In genomic region chr10:78948616-78949015, GRCh38 we compare ENCODE assay signal across 30 cellular contexts.
A peak's percentile ranks its signal among the peaks of the same experiment; 100 is the strongest.
DNase-seq lines count a peak whose midpoint lies in the region; FAIRE-seq and TF ChIP-seq lines count a peak whose summit lies in the region.
"Had no signal": no experiment of that assay in that cellular context is flagged by ENCODE, and none has a peak within 500 bp of the region (broad histone marks: within the 10 kb centered on the region; RNA-seq: fewer than 3 reads in every experiment).

No MANE protein-coding gene starts in this region.

- H3K9me3 ChIP-seq in H1 (ENCODE audit: insufficient read depth in 2 of 2, low read depth in 1 of 2, low read length in 1 of 2) (peaks cover 0 to under 1% of the 10 kb centered on the region in 2 experiments; a peak in 1 of 4 replicates), suprapubic skin (no peaks in the 10 kb centered on the region)
- H3K9me3 ChIP-seq: BLaER1, breast epithelium, heart left ventricle, psoas muscle, sigmoid colon, SK-N-SH had no signal

- no peak overlapping the region for H3K56ac ChIP-seq in H1 (replicated peaks; ENCODE audit: insufficient read length, low read depth, low read length)

- H2BK20ac ChIP-seq in H1 (ENCODE audit: low read length), result no peak overlapping the region

- no peak overlapping the region for H3K4ac ChIP-seq in H1 (replicated peaks; ENCODE audit: insufficient read length, low read depth, low read length)

- H3K4me2 ChIP-seq in H1 (ENCODE audit: insufficient read depth in 1 of 2, low read depth in 2 of 2, low read length in 2 of 2), result no peak overlapping the region
- H3K4me2 ChIP-seq: BLaER1, SK-N-SH had no signal

- TF ChIP-seq CTCF in H1 (IDR thresholded peaks at IDR 0.05; ENCODE audit: control extremely low read depth in 1 of 3, insufficient read depth in 1 of 3, low read depth in 1 of 3, low read length in 3 of 3) (no peak), suprapubic skin (IDR thresholded peaks at IDR 0.05) (no peak)

- no peak for FAIRE-seq in H1 (lab: Jason Lieb, UNC)
- FAIRE-seq: GM12891, H54, kidney had no signal

- no peak overlapping the region for H3K14ac ChIP-seq in H1 (ENCODE audit: insufficient read length)

- H2BK120ac ChIP-seq in H1 (replicated peaks; ENCODE audit: low read depth, low read length), result no peak overlapping the region

- no peaks in the 10 kb centered on the region; the same call in 1 of the 2 replicates for H3K79me1 ChIP-seq in H1 (ENCODE audit: low read depth, low read length)

- peaks cover 3% of the 10 kb centered on the region; the same call in 1 of the 2 replicates for H3K23me2 ChIP-seq in H1 (ENCODE audit: low read depth, low read length)

- TF ChIP-seq POLR2A in H1 (IDR thresholded peaks at IDR 0.05; ENCODE audit: control extremely low read depth in 1 of 2, low read depth in 2 of 2, low read length in 2 of 2) (no peak), suprapubic skin (IDR thresholded peaks at IDR 0.05) (no peak)

- POLR2A ChIA-PET in H1 (lab: Charles Lee; ENCODE audit: partially characterized antibody), result no interaction called here

- H3K79me2 ChIP-seq in H1 (ENCODE audit: control insufficient read depth in 1 of 2, insufficient read depth in 2 of 2, low read length in 2 of 2), result no peaks in the 10 kb centered on the region

- no peak overlapping the region for H3K23ac ChIP-seq in H1 (ENCODE audit: insufficient read length)

- H4K8ac ChIP-seq in H1 (ENCODE audit: extremely low read depth, insufficient read depth, low read length), result peak overlapping the region; percentile 59; the same call in 1 of the 2 replicates

- H3K36me3 ChIP-seq in H1 (ENCODE audit: control insufficient read depth in 2 of 4, insufficient read depth in 4 of 4, low read length in 3 of 4), result no peaks in the 10 kb centered on the region
- H3K36me3 ChIP-seq in suprapubic skin, result no peaks in the 10 kb centered on the region
- H3K36me3 ChIP-seq: BLaER1, breast epithelium, heart left ventricle, sigmoid colon had no signal

- H3K4me3 ChIP-seq in H1 (ENCODE audit: extremely low read depth in 1 of 4, insufficient read depth in 2 of 4, low read depth in 3 of 4, low read length in 4 of 4) (no peak overlapping the region), suprapubic skin (no peak overlapping the region)
- H3K4me3 ChIP-seq: BLaER1, breast epithelium, heart left ventricle, psoas muscle, sigmoid colon had no signal

- H3K9ac ChIP-seq in H1 (replicated peaks in 1 of 4; ENCODE audit: extremely low read depth in 1 of 4, low read depth in 3 of 4, low read length in 3 of 4), result no peak overlapping the region
- H3K9ac ChIP-seq: BLaER1, SK-N-SH had no signal

- 0 out of 2 replicates have a peak overlapping the region, but pooled peaks have one; percentile 8 for H2BK15ac ChIP-seq in H1 (ENCODE audit: low read length)

- H3K27me3 ChIP-seq in H1 (replicated peaks in 1 of 4; ENCODE audit: control insufficient read depth in 3 of 4, extremely low read depth in 1 of 4, insufficient read depth in 3 of 4, low read length in 3 of 4), result no peaks in the 10 kb centered on the region; a peak in 2 of 7 replicates
- no peaks in the 10 kb centered on the region for H3K27me3 ChIP-seq in suprapubic skin
- H3K27me3 ChIP-seq: breast epithelium, heart left ventricle, sigmoid colon had no signal

- WGBS in H1 (ENCODE audit: extremely low coverage in 1 of 2, insufficient coverage in 1 of 2, insufficient read length in 1 of 2, insufficient replicate concordance in 2 of 2, low coverage in 1 of 2, low lambda C conversion rate in 2 of 2, missing lambda C conversion rate in 1 of 2), 2 experiments, result 86% methylated on average over 6 of the region's 6 CpGs; no CpG with 5 or more reads in 1 of the 2 experiments
- WGBS in suprapubic skin, result 93% methylated on average over 2 of the region's 6 CpGs

- no peak overlapping the region for H4K5ac ChIP-seq in H1 (ENCODE audit: insufficient read length, low read depth, low read length)

- DNase-seq in NCI-H526 (lab: John Stamatoyannopoulos, UW), result peak; percentile 21 to 71
- DNase-seq in H1 (ENCODE audit: low read depth in 1 of 2, low spot score in 2 of 2), result no peak
- DNase-seq in iPS-NIHi11 (ENCODE audit: low spot score), result peak; percentile 63
- DNase-seq in suprapubic skin (ENCODE audit: low spot score in 2 of 2), result no peak
- DNase-seq in GF-D8 (lab: John Stamatoyannopoulos, UW), result no peak
- DNase-seq in NOMO-1 (lab: John Stamatoyannopoulos, UW; ENCODE audit: unreplicated experiment in 2 of 2), result no peak
- no peak for DNase-seq in activated CD4-positive, alpha-beta T cell treated with anti-CD3 and anti-CD28 coated beads, Interleukin-2, amount 50 U/mL, for 4 hours
- no peak for DNase-seq in stimulated activated CD4-positive, alpha-beta T cell treated with anti-CD3 and anti-CD28 coated beads, Interleukin-2, amount 100 ng/mL, for 24 hours
- DNase-seq: activated B cell treated with CpG ODN at 0.5 μM for 24 hours; activated CD4-positive, alpha-beta T cell treated with anti-CD3 and anti-CD28 coated beads, Interleukin-2, amount 50 U/mL, for 1 hour; activated effector memory CD4-positive, alpha-beta T cell treated with anti-CD3 and anti-CD28 coated beads, Interleukin-2, amount 50 U/mL, for 16 hours; activated naive CD8-positive, alpha-beta T cell treated with anti-CD3 and anti-CD28 coated beads for 36 hours; activated T-cell treated with anti-CD3 and anti-CD28 coated beads, Interleukin-2, amount 50 U/mL, for 24 hours; anterior cingulate cortex; foreskin fibroblast; heart left ventricle; kidney; natural killer cell; NCI-H2029; NCI-H226; NCI-H774; occipital lobe; psoas muscle; sigmoid colon; SK-N-SH; stimulated activated naive B cell treated with anti-CD40 and anti-IgM and Interleukin-4, amounts not matched to agents 10 μg/mL and 1 μg/mL and 100 μg/mL, for 72 hours had no signal

- H2AFZ ChIP-seq in H1 (ENCODE audit: low read length), result no peak overlapping the region

- H2AK5ac ChIP-seq in H1 (ENCODE audit: low read depth, low read length), result no peak overlapping the region

- no peaks in the 10 kb centered on the region for H4K20me1 ChIP-seq in H1 (replicated peaks in 1 of 2; ENCODE audit: control insufficient read depth in 1 of 2, insufficient read depth in 2 of 2, low read length in 2 of 2)

- no peak overlapping the region for H2BK12ac ChIP-seq in H1 (ENCODE audit: low read depth, low read length)

- TF ChIP-seq RAD21 in H1 (IDR thresholded peaks at IDR 0.05 in 1 of 2, conservative IDR thresholded peaks at IDR 0.05 in 1 of 2; ENCODE audit: low read depth in 2 of 2, low read length in 2 of 2), result no peak

- no peak overlapping the region for H4K91ac ChIP-seq in H1 (replicated peaks; ENCODE audit: insufficient read length, low read length)

- H3K18ac ChIP-seq in H1 (ENCODE audit: extremely low read depth, low read length), result no peak overlapping the region

- CTCF ChIA-PET in H1 (lab: Charles Lee; ENCODE audit: partially characterized antibody), result interaction anchor here (1.0 to 1.1 kb wide), 3 partner anchors 13 to 54 kb away, joined by 3 to 4 read pairs (median 3); no protein-coding TSS in a partner anchor

- H2BK5ac ChIP-seq in H1 (ENCODE audit: low read depth, low read length), result no peak overlapping the region

- H3K4me1 ChIP-seq in H1 (replicated peaks in 1 of 4; ENCODE audit: control insufficient read depth in 3 of 4, insufficient read depth in 4 of 4, low read length in 3 of 4), result peaks cover 0 to 8% (median 5%) of the 10 kb centered on the region in 4 experiments; a peak in 6 of 7 replicates
- peaks cover 74% of the 10 kb centered on the region for H3K4me1 ChIP-seq in suprapubic skin
- H3K4me1 ChIP-seq: psoas muscle had no signal

- no peak for TF ChIP-seq EP300 in H1 (IDR thresholded peaks at IDR 0.05; ENCODE audit: borderline replicate concordance in 1 of 2, low read depth in 2 of 2, low read length in 2 of 2)
- no peak for TF ChIP-seq EP300 in suprapubic skin (IDR thresholded peaks at IDR 0.05)

- H3K27ac ChIP-seq in H1 (ENCODE audit: low read depth, low read length) (no peak overlapping the region), suprapubic skin (peak overlapping the region; percentile 71)
- H3K27ac ChIP-seq: BLaER1, breast epithelium, heart left ventricle, psoas muscle, sigmoid colon had no signal

TF ChIP-seq in H1, 55 proteins besides CTCF, POLR2A, EP300 and RAD21 (continues in another document):
- TF ChIP-seq TCF12 (IDR thresholded peaks at IDR 0.05; ENCODE audit: low read depth, low read length) (no peak), KDM5A (IDR thresholded peaks at IDR 0.05; ENCODE audit: low read length) (no peak), BRCA1 (IDR thresholded peaks at IDR 0.05; ENCODE audit: low read depth, low read length) (no peak), CHD1 (IDR thresholded peaks at IDR 0.05; ENCODE audit: low read depth, low read length) (no peak), GABPA (IDR thresholded peaks at IDR 0.05; ENCODE audit: borderline replicate concordance, insufficient read depth, low read length) (no peak), SUZ12 (IDR thresholded peaks at IDR 0.05; ENCODE audit: low read length) (no peak), RBBP5 (IDR thresholded peaks at IDR 0.05; ENCODE audit: borderline replicate concordance, low read depth, low read length) (no peak), ATF2 (IDR thresholded peaks at IDR 0.05; ENCODE audit: low read length) (no peak), NANOG (IDR thresholded peaks at IDR 0.05; ENCODE audit: insufficient read depth, low read depth, low read length, poor library complexity, severe bottlenecking) (no peak), PHF8 (conservative IDR thresholded peaks at IDR 0.05; ENCODE audit: low read depth, low read length) (no peak)

Comparison
In these comparisons a context has a peak if more than half of its experiments do, and no peak if none do; other contexts are left out.
1. DNase-seq: peak in NCI-H526 (2 of 2) and iPS-NIHi11 (single experiment); none in H1 (0 of 2), suprapubic skin (0 of 2), GF-D8 (single experiment), NOMO-1 (0 of 2), activated CD4-positive, alpha-beta T cell treated with anti-CD3 and anti-CD28 coated beads, Interleukin-2, amount 50 U/mL, for 4 hours (0 of 2) and stimulated activated CD4-positive, alpha-beta T cell treated with anti-CD3 and anti-CD28 coated beads, Interleukin-2, amount 100 ng/mL, for 24 hours (0 of 2).